1 cellular context compared by ENCODE assay signal in the genomic region with DNA sequence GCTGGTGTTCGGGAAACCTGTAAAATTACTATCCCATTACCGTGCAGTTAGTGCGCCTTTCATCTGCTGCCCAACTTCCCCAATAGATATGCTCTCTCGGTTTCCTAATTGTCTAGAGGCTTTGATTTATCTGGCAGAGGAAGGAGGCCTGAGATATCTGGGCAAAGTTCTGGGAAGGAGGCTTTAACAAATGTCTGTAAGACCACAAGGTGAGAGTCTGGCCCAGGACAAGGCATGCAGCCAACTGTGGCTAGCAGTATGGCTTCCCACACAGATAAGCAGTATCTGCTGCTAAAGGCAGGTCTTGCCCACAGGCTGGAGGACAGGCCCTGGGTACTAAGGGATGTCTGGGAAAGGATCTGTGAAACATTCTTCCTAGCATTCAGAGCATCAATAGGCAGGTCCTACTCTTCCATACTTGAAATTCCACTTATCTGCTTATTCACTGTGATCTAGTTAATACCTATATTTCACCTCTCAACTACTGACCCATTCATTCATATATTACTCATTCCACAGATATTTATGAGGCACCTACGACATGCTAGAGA.
TF ChIP-seq lines count a peak whose summit lies in the region.

No MANE protein-coding gene starts in this region.

TF ChIP-seq in K562, 482 proteins besides CTCF, POLR2A, EP300 and RAD21 (continued from another document and continues in another):
- TF ChIP-seq, protein P1, sequence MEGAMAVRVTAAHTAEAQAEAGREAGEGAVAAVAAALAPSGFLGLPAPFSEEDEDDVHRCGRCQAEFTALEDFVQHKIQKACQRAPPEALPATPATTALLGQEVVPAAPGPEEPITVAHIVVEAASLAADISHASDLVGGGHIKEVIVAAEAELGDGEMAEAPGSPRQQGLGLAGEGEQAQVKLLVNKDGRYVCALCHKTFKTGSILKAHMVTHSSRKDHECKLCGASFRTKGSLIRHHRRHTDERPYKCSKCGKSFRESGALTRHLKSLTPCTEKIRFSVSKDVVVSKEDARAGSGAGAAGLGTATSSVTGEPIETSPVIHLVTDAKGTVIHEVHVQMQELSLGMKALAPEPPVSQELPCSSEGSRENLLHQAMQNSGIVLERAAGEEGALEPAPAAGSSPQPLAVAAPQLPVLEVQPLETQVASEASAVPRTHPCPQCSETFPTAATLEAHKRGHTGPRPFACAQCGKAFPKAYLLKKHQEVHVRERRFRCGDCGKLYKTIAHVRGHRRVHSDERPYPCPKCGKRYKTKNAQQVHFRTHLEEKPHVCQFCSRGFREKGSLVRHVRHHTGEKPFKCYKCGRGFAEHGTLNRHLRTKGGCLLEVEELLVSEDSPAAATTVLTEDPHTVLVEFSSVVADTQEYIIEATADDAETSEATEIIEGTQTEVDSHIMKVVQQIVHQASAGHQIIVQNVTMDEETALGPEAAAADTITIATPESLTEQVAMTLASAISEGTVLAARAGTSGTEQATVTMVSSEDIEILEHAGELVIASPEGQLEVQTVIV (CRISPR knock-in tag; IDR thresholded peaks at IDR 0.05; ENCODE audit: borderline replicate concordance) = no peak
- TF ChIP-seq RBM17 (IDR thresholded peaks at IDR 0.05; ENCODE audit: borderline replicate concordance, low read depth, low read length) (no peak), ZNF780A (CRISPR knock-in tag; IDR thresholded peaks at IDR 0.05) (no peak), ZNF668 (CRISPR knock-in tag; IDR thresholded peaks at IDR 0.05) (no peak), TCF7L2 (IDR thresholded peaks at IDR 0.05; ENCODE audit: low read depth, low read length) (no peak), CBFA2T2 (conservative IDR thresholded peaks at IDR 0.05) (peak; percentile 63), ETV6 (IDR thresholded peaks at IDR 0.05; ENCODE audit: borderline replicate concordance in 1 of 2, low read depth in 2 of 2, low read length in 1 of 2) (no peak), ETV6 (CRISPR knock-in tag; IDR thresholded peaks at IDR 0.05; ENCODE audit: borderline replicate concordance) (no peak), KDM1A (IDR thresholded peaks at IDR 0.05) (peak; percentile 87 to 89), POLR2B (IDR thresholded peaks at IDR 0.05; ENCODE audit: low read depth, partially characterized antibody) (no peak), KAT8 (IDR thresholded peaks at IDR 0.05; ENCODE audit: low read depth) (no peak), TBL1XR1 (IDR thresholded peaks at IDR 0.05; ENCODE audit: low read length in 2 of 2) (no peak; a peak in 1 of 4 replicates), ZNF212 (CRISPR knock-in tag; IDR thresholded peaks at IDR 0.05) (no peak), ZNF551 (CRISPR knock-in tag; IDR thresholded peaks at IDR 0.05) (no peak), RBBP5 (IDR thresholded peaks at IDR 0.05; ENCODE audit: borderline replicate concordance, insufficient read depth, low read length, poor library complexity, severe bottlenecking) (no peak), GABPB2 (CRISPR knock-in tag; conservative IDR thresholded peaks at IDR 0.05) (no peak), PTTG1 (tag; IDR thresholded peaks at IDR 0.05; ENCODE audit: low read depth) (no peak), ZNF431 (CRISPR knock-in tag; IDR thresholded peaks at IDR 0.05) (0 out of 2 replicates have a peak, but pooled peaks have one; percentile 25), CEBPG (CRISPR knock-in tag; IDR thresholded peaks at IDR 0.05) (no peak), CEBPG (tag; conservative IDR thresholded peaks at IDR 0.05 in 1 of 2, IDR thresholded peaks at IDR 0.05 in 1 of 2) (no peak), FOXA1 (IDR thresholded peaks at IDR 0.05; ENCODE audit: borderline replicate concordance) (no peak), E2F3 (CRISPR knock-in tag; IDR thresholded peaks at IDR 0.05) (no peak), ELF2 (CRISPR knock-in tag; IDR thresholded peaks at IDR 0.05) (no peak), DDX20 (tag; IDR thresholded peaks at IDR 0.05; ENCODE audit: low read depth) (no peak), NUFIP1 (IDR thresholded peaks at IDR 0.05; ENCODE audit: partially characterized antibody) (no peak), CSDE1 (IDR thresholded peaks at IDR 0.05) (no peak)
- TF ChIP-seq, protein P2, sequence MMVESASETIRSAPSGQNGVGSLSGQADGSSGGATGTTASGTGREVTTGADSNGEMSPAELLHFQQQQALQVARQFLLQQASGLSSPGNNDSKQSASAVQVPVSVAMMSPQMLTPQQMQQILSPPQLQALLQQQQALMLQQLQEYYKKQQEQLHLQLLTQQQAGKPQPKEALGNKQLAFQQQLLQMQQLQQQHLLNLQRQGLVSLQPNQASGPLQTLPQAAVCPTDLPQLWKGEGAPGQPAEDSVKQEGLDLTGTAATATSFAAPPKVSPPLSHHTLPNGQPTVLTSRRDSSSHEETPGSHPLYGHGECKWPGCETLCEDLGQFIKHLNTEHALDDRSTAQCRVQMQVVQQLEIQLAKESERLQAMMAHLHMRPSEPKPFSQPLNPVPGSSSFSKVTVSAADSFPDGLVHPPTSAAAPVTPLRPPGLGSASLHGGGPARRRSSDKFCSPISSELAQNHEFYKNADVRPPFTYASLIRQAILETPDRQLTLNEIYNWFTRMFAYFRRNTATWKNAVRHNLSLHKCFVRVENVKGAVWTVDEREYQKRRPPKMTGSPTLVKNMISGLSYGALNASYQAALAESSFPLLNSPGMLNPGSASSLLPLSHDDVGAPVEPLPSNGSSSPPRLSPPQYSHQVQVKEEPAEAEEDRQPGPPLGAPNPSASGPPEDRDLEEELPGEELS (CRISPR knock-in tag; IDR thresholded peaks at IDR 0.05; ENCODE audit: borderline replicate concordance) = no peak
- TF ChIP-seq, protein P3, sequence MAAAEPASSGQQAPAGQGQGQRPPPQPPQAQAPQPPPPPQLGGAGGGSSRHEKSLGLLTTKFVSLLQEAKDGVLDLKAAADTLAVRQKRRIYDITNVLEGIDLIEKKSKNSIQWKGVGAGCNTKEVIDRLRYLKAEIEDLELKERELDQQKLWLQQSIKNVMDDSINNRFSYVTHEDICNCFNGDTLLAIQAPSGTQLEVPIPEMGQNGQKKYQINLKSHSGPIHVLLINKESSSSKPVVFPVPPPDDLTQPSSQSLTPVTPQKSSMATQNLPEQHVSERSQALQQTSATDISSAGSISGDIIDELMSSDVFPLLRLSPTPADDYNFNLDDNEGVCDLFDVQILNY (CRISPR knock-in tag; IDR thresholded peaks at IDR 0.05) = no peak
- TF ChIP-seq, protein P4, sequence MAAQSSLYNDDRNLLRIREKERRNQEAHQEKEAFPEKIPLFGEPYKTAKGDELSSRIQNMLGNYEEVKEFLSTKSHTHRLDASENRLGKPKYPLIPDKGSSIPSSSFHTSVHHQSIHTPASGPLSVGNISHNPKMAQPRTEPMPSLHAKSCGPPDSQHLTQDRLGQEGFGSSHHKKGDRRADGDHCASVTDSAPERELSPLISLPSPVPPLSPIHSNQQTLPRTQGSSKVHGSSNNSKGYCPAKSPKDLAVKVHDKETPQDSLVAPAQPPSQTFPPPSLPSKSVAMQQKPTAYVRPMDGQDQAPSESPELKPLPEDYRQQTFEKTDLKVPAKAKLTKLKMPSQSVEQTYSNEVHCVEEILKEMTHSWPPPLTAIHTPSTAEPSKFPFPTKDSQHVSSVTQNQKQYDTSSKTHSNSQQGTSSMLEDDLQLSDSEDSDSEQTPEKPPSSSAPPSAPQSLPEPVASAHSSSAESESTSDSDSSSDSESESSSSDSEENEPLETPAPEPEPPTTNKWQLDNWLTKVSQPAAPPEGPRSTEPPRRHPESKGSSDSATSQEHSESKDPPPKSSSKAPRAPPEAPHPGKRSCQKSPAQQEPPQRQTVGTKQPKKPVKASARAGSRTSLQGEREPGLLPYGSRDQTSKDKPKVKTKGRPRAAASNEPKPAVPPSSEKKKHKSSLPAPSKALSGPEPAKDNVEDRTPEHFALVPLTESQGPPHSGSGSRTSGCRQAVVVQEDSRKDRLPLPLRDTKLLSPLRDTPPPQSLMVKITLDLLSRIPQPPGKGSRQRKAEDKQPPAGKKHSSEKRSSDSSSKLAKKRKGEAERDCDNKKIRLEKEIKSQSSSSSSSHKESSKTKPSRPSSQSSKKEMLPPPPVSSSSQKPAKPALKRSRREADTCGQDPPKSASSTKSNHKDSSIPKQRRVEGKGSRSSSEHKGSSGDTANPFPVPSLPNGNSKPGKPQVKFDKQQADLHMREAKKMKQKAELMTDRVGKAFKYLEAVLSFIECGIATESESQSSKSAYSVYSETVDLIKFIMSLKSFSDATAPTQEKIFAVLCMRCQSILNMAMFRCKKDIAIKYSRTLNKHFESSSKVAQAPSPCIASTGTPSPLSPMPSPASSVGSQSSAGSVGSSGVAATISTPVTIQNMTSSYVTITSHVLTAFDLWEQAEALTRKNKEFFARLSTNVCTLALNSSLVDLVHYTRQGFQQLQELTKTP (IDR thresholded peaks at IDR 0.05; ENCODE audit: low read depth in 1 of 2, partially characterized antibody in 2 of 2) = no peak
- TF ChIP-seq, protein P5, sequence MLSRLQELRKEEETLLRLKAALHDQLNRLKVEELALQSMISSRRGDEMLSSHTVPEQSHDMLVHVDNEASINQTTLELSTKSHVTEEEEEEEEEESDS (CRISPR knock-in tag; IDR thresholded peaks at IDR 0.05) = no peak
- TF ChIP-seq, protein P6, sequence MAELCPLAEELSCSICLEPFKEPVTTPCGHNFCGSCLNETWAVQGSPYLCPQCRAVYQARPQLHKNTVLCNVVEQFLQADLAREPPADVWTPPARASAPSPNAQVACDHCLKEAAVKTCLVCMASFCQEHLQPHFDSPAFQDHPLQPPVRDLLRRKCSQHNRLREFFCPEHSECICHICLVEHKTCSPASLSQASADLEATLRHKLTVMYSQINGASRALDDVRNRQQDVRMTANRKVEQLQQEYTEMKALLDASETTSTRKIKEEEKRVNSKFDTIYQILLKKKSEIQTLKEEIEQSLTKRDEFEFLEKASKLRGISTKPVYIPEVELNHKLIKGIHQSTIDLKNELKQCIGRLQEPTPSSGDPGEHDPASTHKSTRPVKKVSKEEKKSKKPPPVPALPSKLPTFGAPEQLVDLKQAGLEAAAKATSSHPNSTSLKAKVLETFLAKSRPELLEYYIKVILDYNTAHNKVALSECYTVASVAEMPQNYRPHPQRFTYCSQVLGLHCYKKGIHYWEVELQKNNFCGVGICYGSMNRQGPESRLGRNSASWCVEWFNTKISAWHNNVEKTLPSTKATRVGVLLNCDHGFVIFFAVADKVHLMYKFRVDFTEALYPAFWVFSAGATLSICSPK (IDR thresholded peaks at IDR 0.05; ENCODE audit: borderline replicate concordance) = no peak
- TF ChIP-seq, protein P7, sequence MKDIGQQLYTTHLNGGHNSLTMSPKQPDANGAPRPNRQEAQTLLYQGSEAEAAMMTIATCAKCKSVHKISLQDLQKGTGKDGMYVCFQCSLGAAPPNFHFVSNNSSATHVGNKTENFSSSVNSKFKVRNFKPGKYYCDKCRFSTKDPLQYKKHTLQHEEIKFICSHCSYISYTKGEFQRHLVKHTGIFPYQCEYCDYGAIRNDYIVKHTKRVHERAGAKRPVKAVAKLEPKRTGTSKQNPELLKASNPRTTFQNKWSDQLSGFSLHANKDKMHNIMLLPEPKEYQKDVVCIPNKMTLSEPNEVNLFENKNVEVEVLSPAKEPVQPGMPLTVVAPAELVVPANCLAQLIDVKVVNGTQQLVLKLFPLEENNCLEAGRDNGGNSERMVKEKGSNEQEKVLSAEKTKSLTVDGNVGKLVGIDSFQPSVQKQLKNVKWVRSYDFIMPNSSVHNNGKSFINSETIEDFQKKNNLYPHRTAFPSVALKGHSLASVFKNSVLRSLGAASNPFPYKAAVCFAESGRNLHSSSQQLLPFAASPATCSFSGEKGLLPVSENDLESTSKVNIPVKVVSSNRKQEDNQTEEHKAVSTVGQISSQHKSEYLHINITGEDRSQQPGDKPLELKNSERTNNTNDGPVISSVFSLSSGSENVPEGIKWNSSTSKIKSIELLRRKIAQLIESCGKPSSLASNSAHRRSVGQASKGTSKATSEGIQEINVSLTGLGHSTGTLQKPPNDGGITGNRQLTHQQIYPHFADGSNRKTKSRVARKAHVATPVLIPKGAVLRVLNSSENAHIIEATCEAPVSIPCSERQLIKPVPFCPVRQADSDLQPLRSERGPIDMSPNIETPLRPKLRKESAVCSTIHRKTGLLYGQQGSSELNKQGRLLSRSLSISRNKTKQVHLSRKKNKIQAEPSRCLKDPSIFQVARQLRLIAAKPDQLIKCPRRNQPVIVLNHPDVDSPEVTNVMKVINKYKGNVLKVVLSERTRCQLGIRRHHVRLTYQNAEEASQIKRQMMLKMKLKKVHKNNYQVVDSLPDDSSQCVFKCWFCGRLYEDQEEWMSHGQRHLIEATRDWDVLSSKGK (CRISPR knock-in tag; IDR thresholded peaks at IDR 0.05) = no peak
- TF ChIP-seq, protein P8, sequence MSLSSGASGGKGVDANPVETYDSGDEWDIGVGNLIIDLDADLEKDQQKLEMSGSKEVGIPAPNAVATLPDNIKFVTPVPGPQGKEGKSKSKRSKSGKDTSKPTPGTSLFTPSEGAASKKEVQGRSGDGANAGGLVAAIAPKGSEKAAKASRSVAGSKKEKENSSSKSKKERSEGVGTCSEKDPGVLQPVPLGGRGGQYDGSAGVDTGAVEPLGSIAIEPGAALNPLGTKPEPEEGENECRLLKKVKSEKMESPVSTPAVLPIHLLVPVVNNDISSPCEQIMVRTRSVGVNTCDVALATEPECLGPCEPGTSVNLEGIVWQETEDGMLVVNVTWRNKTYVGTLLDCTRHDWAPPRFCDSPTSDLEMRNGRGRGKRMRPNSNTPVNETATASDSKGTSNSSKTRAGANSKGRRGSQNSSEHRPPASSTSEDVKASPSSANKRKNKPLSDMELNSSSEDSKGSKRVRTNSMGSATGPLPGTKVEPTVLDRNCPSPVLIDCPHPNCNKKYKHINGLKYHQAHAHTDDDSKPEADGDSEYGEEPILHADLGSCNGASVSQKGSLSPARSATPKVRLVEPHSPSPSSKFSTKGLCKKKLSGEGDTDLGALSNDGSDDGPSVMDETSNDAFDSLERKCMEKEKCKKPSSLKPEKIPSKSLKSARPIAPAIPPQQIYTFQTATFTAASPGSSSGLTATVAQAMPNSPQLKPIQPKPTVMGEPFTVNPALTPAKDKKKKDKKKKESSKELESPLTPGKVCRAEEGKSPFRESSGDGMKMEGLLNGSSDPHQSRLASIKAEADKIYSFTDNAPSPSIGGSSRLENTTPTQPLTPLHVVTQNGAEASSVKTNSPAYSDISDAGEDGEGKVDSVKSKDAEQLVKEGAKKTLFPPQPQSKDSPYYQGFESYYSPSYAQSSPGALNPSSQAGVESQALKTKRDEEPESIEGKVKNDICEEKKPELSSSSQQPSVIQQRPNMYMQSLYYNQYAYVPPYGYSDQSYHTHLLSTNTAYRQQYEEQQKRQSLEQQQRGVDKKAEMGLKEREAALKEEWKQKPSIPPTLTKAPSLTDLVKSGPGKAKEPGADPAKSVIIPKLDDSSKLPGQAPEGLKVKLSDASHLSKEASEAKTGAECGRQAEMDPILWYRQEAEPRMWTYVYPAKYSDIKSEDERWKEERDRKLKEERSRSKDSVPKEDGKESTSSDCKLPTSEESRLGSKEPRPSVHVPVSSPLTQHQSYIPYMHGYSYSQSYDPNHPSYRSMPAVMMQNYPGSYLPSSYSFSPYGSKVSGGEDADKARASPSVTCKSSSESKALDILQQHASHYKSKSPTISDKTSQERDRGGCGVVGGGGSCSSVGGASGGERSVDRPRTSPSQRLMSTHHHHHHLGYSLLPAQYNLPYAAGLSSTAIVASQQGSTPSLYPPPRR (CRISPR knock-in tag; IDR thresholded peaks at IDR 0.05; ENCODE audit: borderline replicate concordance) = no peak
- TF ChIP-seq, protein P9, sequence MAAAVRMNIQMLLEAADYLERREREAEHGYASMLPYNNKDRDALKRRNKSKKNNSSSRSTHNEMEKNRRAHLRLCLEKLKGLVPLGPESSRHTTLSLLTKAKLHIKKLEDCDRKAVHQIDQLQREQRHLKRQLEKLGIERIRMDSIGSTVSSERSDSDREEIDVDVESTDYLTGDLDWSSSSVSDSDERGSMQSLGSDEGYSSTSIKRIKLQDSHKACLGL (CRISPR knock-in tag; IDR thresholded peaks at IDR 0.05; ENCODE audit: borderline replicate concordance, poor library complexity, severe bottlenecking) = no peak
- TF ChIP-seq, protein P10, sequence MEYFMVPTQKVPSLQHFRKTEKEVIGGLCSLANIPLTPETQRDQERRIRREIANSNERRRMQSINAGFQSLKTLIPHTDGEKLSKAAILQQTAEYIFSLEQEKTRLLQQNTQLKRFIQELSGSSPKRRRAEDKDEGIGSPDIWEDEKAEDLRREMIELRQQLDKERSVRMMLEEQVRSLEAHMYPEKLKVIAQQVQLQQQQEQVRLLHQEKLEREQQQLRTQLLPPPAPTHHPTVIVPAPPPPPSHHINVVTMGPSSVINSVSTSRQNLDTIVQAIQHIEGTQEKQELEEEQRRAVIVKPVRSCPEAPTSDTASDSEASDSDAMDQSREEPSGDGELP (CRISPR knock-in tag; IDR thresholded peaks at IDR 0.05; ENCODE audit: borderline replicate concordance) = no peak
